In the genomic region with DNA sequence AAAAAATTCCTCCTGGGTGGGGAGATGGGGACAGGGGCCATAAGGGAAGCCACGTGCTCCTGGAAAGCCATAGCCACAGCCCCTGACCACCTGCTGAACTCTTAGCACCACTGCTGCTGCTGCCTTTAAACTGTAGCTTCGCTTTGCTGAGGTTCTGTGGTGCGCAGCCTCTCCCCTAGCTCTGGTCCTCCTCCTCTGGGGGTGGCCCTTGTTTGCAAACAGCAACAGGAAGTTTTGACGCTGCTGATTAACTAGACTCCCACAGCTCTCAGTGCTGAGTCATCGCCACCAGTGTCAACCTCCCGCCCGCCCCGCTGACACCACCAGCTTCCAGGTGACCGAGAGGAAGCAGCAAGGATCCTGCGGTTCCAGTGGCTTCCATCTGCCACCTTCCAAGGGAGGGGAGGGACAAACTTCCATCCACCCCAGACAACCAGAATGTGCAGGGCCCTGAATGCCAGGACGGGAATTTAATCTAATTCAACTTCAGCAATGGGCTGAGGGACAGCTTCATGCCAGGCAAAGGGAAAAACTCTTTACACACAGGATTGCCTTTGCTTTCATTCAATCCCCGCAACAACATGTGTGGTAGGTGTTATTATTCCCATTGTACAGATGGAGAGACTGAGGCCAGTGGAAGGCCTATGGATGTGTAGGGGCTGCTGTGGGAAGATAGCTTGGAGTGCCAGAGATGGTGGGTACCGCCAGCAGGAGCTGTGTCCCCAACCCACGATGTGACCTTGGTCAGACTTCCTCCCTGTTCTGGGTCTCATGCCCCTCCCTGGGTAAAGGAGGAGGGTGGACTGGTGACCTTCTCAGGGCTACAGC, we compare ENCODE assay signal across 8 cellular contexts. TPM values are rescaled to one million over a fixed set of nuclear protein-coding genes. Genes with fewer than 3 reads are reported as not detected.
A peak's percentile ranks its signal among the peaks of the same experiment; 100 is the strongest.
DNase-seq lines count a peak whose midpoint lies in the region; ATAC-seq and TF ChIP-seq lines count a peak whose summit lies in the region.

No MANE protein-coding gene starts in this region.

- no peaks in the 10 kb centered on the region for H3K36me3 ChIP-seq in gastrocnemius medialis
- no peaks in the 10 kb centered on the region for H3K36me3 ChIP-seq in Karpas-422 (ENCODE audit: insufficient read depth, low read length)

- H2AFZ ChIP-seq in Karpas-422 (ENCODE audit: low read length): no peak overlapping the region

- H3K9me3 ChIP-seq in gastrocnemius medialis (no peaks in the 10 kb centered on the region), Karpas-422 (ENCODE audit: low read length) (no peaks in the 10 kb centered on the region)

- no peaks in the 10 kb centered on the region for H4K20me1 ChIP-seq in Karpas-422 (ENCODE audit: insufficient read depth, low read depth, low read length)

- H3K4me3 ChIP-seq in gastrocnemius medialis (no peak overlapping the region), Karpas-422 (ENCODE audit: low read length) (no peak overlapping the region)

- H3K9ac ChIP-seq in Karpas-422 (ENCODE audit: low read length): no peak overlapping the region

- in situ Hi-C loops in gastrocnemius medialis (cut with MboI; ENCODE audit: low sequenced_read_pairs in 4 of 4): no loop called here

- H3K27ac ChIP-seq in gastrocnemius medialis (peak overlapping the region; percentile 50 to 73 (median 68)), Karpas-422 (ENCODE audit: low read length) (no peak overlapping the region)

- intact Hi-C loops in Right ventricle myocardium inferior (cut with DNase I) (no loop called here), gastrocnemius medialis (cut with DNase I; ENCODE audit: low total_unique reads) (no loop called here)

- TF ChIP-seq POLR2A in gastrocnemius medialis (IDR thresholded peaks at IDR 0.05): peak in 1 of 2 donors; percentile 43

- H3K4me1 ChIP-seq in gastrocnemius medialis: peaks cover 13 to 25% of the 10 kb centered on the region in 2 donors
- no peaks in the 10 kb centered on the region for H3K4me1 ChIP-seq in Karpas-422 (ENCODE audit: low read length)

- peak; percentile 60 to 66 for DNase-seq in AML-193 (lab: John Stamatoyannopoulos, UW)
- peak; percentile 91 for DNase-seq in OCI-M1 (lab: John Stamatoyannopoulos, UW)
- peak; percentile 73 to 79 for DNase-seq in activated T-cell treated with anti-CD3 and anti-CD28 coated beads, Interleukin-2, amount 50 U/mL, for 48 hours
- peak; percentile 92 for DNase-seq in Right ventricle myocardium inferior (ENCODE audit: missing footprints)
- peak; percentile 64 to 76 for DNase-seq in gastrocnemius medialis
- no peak for DNase-seq in Karpas-422

- no peak for TF ChIP-seq CTCF in gastrocnemius medialis (IDR thresholded peaks at IDR 0.05 in 4 of 5, conservative IDR thresholded peaks at IDR 0.05 in 1 of 5)

- no peak overlapping the region for H3K4me2 ChIP-seq in Karpas-422 (ENCODE audit: low read depth, low read length, poor library complexity, severe bottlenecking)

- peak; percentile 99 for ATAC-seq in GM18907 (IDR thresholded peaks at IDR 0.05; ENCODE audit: unreplicated experiment)
- peak; percentile 93 for ATAC-seq in HG03097 (IDR thresholded peaks at IDR 0.05; ENCODE audit: low FRiP score, unreplicated experiment)
- ATAC-seq in Right ventricle myocardium inferior: peak; percentile 78
- peak; percentile 64 to 68 for ATAC-seq in gastrocnemius medialis

- no peaks in the 10 kb centered on the region for H3K9me2 ChIP-seq in Karpas-422 (replicated peaks; ENCODE audit: insufficient read depth, low read length)

- no peaks in the 10 kb centered on the region for H3K79me2 ChIP-seq in Karpas-422 (ENCODE audit: low read length)

- no peaks in the 10 kb centered on the region for H3K27me3 ChIP-seq in gastrocnemius medialis
- H3K27me3 ChIP-seq in Karpas-422 (ENCODE audit: low read length): no peaks in the 10 kb centered on the region

RNA-seq across cellular contexts. Expression of a gene that starts 8.1 kb away (rescaled TPM):
- total RNA-seq in Right ventricle myocardium inferior (55.3 TPM), gastrocnemius medialis (10 to 100 TPM in 1 of 4 donors, 1 to 10 TPM in 3; 2.1 to 12.0 (median 3.2) TPM)
- total RNA-seq in Karpas-422 (2014; rRNA removed; shearing (Covaris generic); ENCODE audit: low replicate concordance): not detected in 2 replicates
